In the genomic region with DNA sequence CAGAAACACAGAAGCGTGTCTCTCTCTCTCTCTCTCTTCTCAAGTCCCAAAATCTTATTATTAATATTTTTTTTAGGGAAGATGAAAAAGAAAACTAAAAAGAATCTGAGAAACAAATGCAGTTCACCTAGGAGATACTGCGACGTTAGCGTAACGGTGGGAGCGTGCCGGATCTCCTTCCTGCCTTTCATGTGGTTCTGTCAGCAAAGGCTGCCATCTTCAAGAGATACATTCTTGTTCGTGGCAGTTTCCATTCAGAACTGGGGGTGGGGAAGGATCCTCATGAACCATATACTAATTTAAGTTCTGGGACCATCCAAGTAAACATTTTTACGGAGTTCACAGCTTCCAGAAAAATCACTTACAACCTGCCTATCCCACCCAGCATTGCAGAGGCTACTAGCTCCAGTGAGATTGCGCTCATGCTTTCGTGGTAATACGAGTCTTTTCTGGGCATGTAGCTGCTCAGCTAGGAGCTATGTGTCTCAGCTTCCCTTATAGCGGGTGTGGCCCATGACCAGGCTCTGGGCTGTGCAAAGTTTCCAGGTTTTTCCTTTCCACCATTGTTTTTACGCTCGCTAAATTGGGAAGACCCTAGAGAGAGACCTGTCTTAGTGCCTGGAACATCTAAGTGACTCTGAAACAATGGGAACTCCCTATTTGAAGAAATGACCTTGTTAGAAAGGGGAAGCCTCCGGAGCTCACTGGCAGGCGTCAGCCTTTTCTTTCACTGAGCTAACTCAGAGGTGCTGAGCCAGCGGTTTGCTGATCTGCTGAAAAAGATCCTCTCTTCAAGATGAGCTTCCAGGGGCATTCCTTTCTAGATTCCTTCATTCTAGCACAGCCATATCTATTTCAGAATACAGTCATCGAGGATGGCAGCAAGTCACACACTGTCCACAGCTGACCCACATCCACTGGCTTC, we compare ENCODE assay signal across 8 cellular contexts. TPM values are rescaled to one million over a fixed set of nuclear protein-coding genes. Genes with fewer than 3 reads are reported as not detected.
DNase-seq lines count a peak whose midpoint lies in the region; ATAC-seq and TF ChIP-seq lines count a peak whose summit lies in the region.

No MANE protein-coding gene starts in this region.

- peaks cover 70% of the 10 kb centered on the region for H3K4me1 ChIP-seq in OCI-LY1 (ENCODE audit: insufficient read depth, low read length, severe bottlenecking)
- no peaks in the 10 kb centered on the region for H3K4me1 ChIP-seq in right lobe of liver

- peak overlapping the region; percentile 98 for H3K27ac Mint-ChIP-seq in activated T-helper 17 cell treated with anti-CD3 and anti-CD28 coated beads, Interleukin-2, amount 50 U/mL, for 72 hours

- H4K20me1 ChIP-seq in OCI-LY1 (ENCODE audit: insufficient read depth, low read length) = no peaks in the 10 kb centered on the region

- intact Hi-C loops in right lobe of liver (cut with DNase I) = no loop called here

- no peaks in the 10 kb centered on the region for H3K27me3 Mint-ChIP-seq in activated T-helper 17 cell treated with anti-CD3 and anti-CD28 coated beads, Interleukin-2, amount 50 U/mL, for 72 hours

- no peaks in the 10 kb centered on the region for H3K27me3 ChIP-seq in OCI-LY1 (ENCODE audit: insufficient read depth, low read length)
- H3K27me3 ChIP-seq in right lobe of liver = no peaks in the 10 kb centered on the region

- no peaks in the 10 kb centered on the region for H3F3A ChIP-seq in OCI-LY1 (ENCODE audit: insufficient read depth, low read length)

- peak overlapping the region; percentile 3 for H3K27ac ChIP-seq in OCI-LY1 (ENCODE audit: low read depth, low read length, poor library complexity, severe bottlenecking)
- H3K27ac ChIP-seq in right lobe of liver = no peak overlapping the region

- H3K4me1 Mint-ChIP-seq in activated T-helper 17 cell treated with anti-CD3 and anti-CD28 coated beads, Interleukin-2, amount 50 U/mL, for 72 hours = peaks cover 65% of the 10 kb centered on the region

- H3K9ac ChIP-seq in OCI-LY1 (ENCODE audit: low read length) = no peak overlapping the region

- no peaks in the 10 kb centered on the region for H3K9me3 Mint-ChIP-seq in activated T-helper 17 cell treated with anti-CD3 and anti-CD28 coated beads, Interleukin-2, amount 50 U/mL, for 72 hours

- H3K79me2 ChIP-seq in OCI-LY1 (ENCODE audit: insufficient read depth, low read length) = no peaks in the 10 kb centered on the region

- no peaks in the 10 kb centered on the region for H3K9me2 ChIP-seq in OCI-LY1 (ENCODE audit: low read depth, low read length)

- TF ChIP-seq POLR2A in right lobe of liver (IDR thresholded peaks at IDR 0.05) = no peak

- peak overlapping the region; percentile 25; the same call in 1 of the 2 replicates for H3K4me2 ChIP-seq in OCI-LY1 (ENCODE audit: low read length)

- H3K36me3 ChIP-seq in OCI-LY1 (ENCODE audit: insufficient read depth, low read length) (no peaks in the 10 kb centered on the region), right lobe of liver (no peaks in the 10 kb centered on the region)

- H3K4me3 Mint-ChIP-seq in activated T-helper 17 cell treated with anti-CD3 and anti-CD28 coated beads, Interleukin-2, amount 50 U/mL, for 72 hours = peak overlapping the region; percentile 79

- H3K9me3 ChIP-seq in OCI-LY1 (ENCODE audit: low read length) = no peaks in the 10 kb centered on the region
- H3K9me3 ChIP-seq in right lobe of liver = no peaks in the 10 kb centered on the region

- DNase-seq in right lobe of liver (peak in 2 of 3 donors; percentile 39 to 60), cortex of kidney (lab: John Stamatoyannopoulos, UW) (no peak), NCI-H2227 treated with DMSO at 0.1 percent for 48 hours (lab: John Stamatoyannopoulos, UW) (no peak)
- DNase-seq in stimulated activated naive CD8-positive, alpha-beta T cell treated with anti-CD3 and anti-CD28 coated beads, Interleukin-15, Interleukin-2, amounts not matched to agents 100 U/mL and 50 U/mL, for 24 hours = peak; percentile 60

- H3K4me3 ChIP-seq in OCI-LY1 (ENCODE audit: low read depth, low read length, poor library complexity, severe bottlenecking) = no peak overlapping the region
- no peak overlapping the region for H3K4me3 ChIP-seq in right lobe of liver

- TF ChIP-seq CTCF in OCI-LY1 (IDR thresholded peaks at IDR 0.05; ENCODE audit: low read length) = no peak
- TF ChIP-seq CTCF in right lobe of liver (IDR thresholded peaks at IDR 0.05) = no peak

- 62% methylated on average over 18 of the region's 19 CpGs for WGBS in right lobe of liver (ENCODE audit: insufficient coverage, low coverage, low lambda C conversion rate, missing lambda C conversion rate)

- ATAC-seq in activated T-helper 17 cell treated with anti-CD3 and anti-CD28 coated beads, Interleukin-2, amount 50 U/mL, for 72 hours (replicated peaks) = peak; percentile 10
- ATAC-seq in right lobe of liver (peak; percentile 48 to 77 (median 63)), HG02870 (IDR thresholded peaks at IDR 0.05; ENCODE audit: unreplicated experiment) (no peak), HG03342 (IDR thresholded peaks at IDR 0.05; ENCODE audit: unreplicated experiment) (no peak)
- ATAC-seq in stimulated activated naive CD8-positive, alpha-beta T cell treated with anti-CD3 and anti-CD28 coated beads, Interleukin-15, Interleukin-2, amounts not matched to agents 100 U/mL and 50 U/mL, for 24 hours = peak; percentile 14

- peaks cover 100% of the 10 kb centered on the region for H3K36me3 Mint-ChIP-seq in activated T-helper 17 cell treated with anti-CD3 and anti-CD28 coated beads, Interleukin-2, amount 50 U/mL, for 72 hours (ENCODE audit: low read depth)

- H2AFZ ChIP-seq in OCI-LY1 (ENCODE audit: low read length) = no peak overlapping the region

RNA-seq across cellular contexts. Expression of gene SLAMF1, which starts 17.3 kb away (rescaled TPM):
- total RNA-seq in activated T-helper 17 cell treated with anti-CD3 and anti-CD28 coated beads, Interleukin-2, amount 50 U/mL, for 72 hours = 100 to 1,000 TPM; 121 to 186 TPM
- under 1 TPM; 0.20 to 0.42 (median 0.28) TPM for total RNA-seq in right lobe of liver

RNA-seq across cellular contexts. Expression of gene CD84, which starts 50.3 kb away (rescaled TPM):
- total RNA-seq in activated T-helper 17 cell treated with anti-CD3 and anti-CD28 coated beads, Interleukin-2, amount 50 U/mL, for 72 hours = 10 to 100 TPM; 15.7 to 37.3 TPM
- total RNA-seq in right lobe of liver = 10 to 100 TPM in 1 of 6 experiments, 1 to 10 TPM in 5; 2.4 to 11.1 (median 3.4) TPM

Comparison
In these comparisons a context has a peak if more than half of its experiments do, and no peak if none do; other contexts are left out.
1. ATAC-seq: peak in activated T-helper 17 cell treated with anti-CD3 and anti-CD28 coated beads, Interleukin-2, amount 50 U/mL, for 72 hours (single experiment), right lobe of liver (4 of 4) and stimulated activated naive CD8-positive, alpha-beta T cell treated with anti-CD3 and anti-CD28 coated beads, Interleukin-15, Interleukin-2, amounts not matched to agents 100 U/mL and 50 U/mL, for 24 hours (single experiment); none in HG02870 (single experiment) and HG03342 (single experiment).
2. DNase-seq: peak in right lobe of liver (2 of 3) and stimulated activated naive CD8-positive, alpha-beta T cell treated with anti-CD3 and anti-CD28 coated beads, Interleukin-15, Interleukin-2, amounts not matched to agents 100 U/mL and 50 U/mL, for 24 hours (single experiment); none in cortex of kidney (single experiment) and NCI-H2227 treated with DMSO at 0.1 percent for 48 hours (single experiment).
3. RNA of gene SLAMF1, which starts 17.3 kb away (total RNA-seq): 121 to 186 TPM in activated T-helper 17 cell treated with anti-CD3 and anti-CD28 coated beads, Interleukin-2, amount 50 U/mL, for 72 hours; 0.20 to 0.42 TPM in right lobe of liver; every median in the first group is over 10 times any median in the second.